22 cellular contexts compared by ENCODE assay signal in genomic region chr5:109195667-109196066, GRCh38.
"Had no signal": no experiment of that assay in that cellular context is flagged by ENCODE, and none has a peak within 500 bp of the region (broad histone marks: within the 10 kb centered on the region; RNA-seq: fewer than 3 reads in every experiment).

No MANE protein-coding gene starts in this region.

- H3K27me3 ChIP-seq: hepatocyte, ovary, right atrium auricular region, right lobe of liver, stomach, testis, tibial artery, uterus had no signal

- H3K4me1 ChIP-seq: testis, uterus had no signal

- DNase-seq: islet precursor cell; left ventricle myocardium inferior; mesendoderm; naive B cell; ovary; right lobe of liver; stimulated activated CD4-positive, alpha-beta T cell treated with anti-CD3 and anti-CD28 coated beads, Interleukin-1b, Interleukin-23, amount 100 ng/mL, for 48 hours; stimulated activated CD4-positive, alpha-beta T cell treated with anti-CD3 and anti-CD28 coated beads, Interleukin-2, amount 100 ng/mL, for 48 hours; stimulated activated naive B cell treated with anti-CD40 and anti-IgM and Interleukin-4, amounts not matched to agents 10 μg/mL and 1 μg/mL and 100 μg/mL, for 72 hours; stimulated activated naive CD8-positive, alpha-beta T cell treated with anti-CD3 and anti-CD28 coated beads, Interleukin-15, Interleukin-2, amounts not matched to agents 100 U/mL and 50 U/mL, for 24 hours; stomach; testis; tibial artery; trophoblast cell; uterus had no signal

- H3K27ac ChIP-seq: hepatocyte, left ventricle myocardium inferior, ovary, right atrium auricular region, right lobe of liver, stomach, testis, tibial artery, uterus had no signal

- H3K36me3 Mint-ChIP-seq: mesothelial cell of epicardium; naive B cell; natural killer cell treated with Interleukin-12 subunit alpha and Interleukin-12 subunit beta and Interleukin-15 and Interleukin-18, amount 100 ng/mL, for 72 hours had no signal

- H3K4me3 Mint-ChIP-seq: mesothelial cell of epicardium; naive B cell; natural killer cell treated with Interleukin-12 subunit alpha and Interleukin-12 subunit beta and Interleukin-15 and Interleukin-18, amount 100 ng/mL, for 72 hours; stimulated activated naive B cell treated with anti-CD40 and anti-IgM and Interleukin-4, amounts not matched to agents 10 μg/mL and 1 μg/mL and 100 μg/mL, for 72 hours had no signal

- H3K36me3 ChIP-seq: left ventricle myocardium inferior, ovary, right atrium auricular region, right lobe of liver, tibial artery, uterus had no signal

- ATAC-seq: natural killer cell treated with Interleukin-12 subunit alpha and Interleukin-12 subunit beta and Interleukin-15 and Interleukin-18, amount 100 ng/mL, for 72 hours; right lobe of liver; stimulated activated naive B cell treated with anti-CD40 and anti-IgM and Interleukin-4, amounts not matched to agents 10 μg/mL and 1 μg/mL and 100 μg/mL, for 72 hours; stimulated activated naive CD8-positive, alpha-beta T cell treated with anti-CD3 and anti-CD28 coated beads, Interleukin-15, Interleukin-2, amounts not matched to agents 100 U/mL and 50 U/mL, for 24 hours had no signal

- H3K9me3 Mint-ChIP-seq: mesothelial cell of epicardium; natural killer cell treated with Interleukin-12 subunit alpha and Interleukin-12 subunit beta and Interleukin-15 and Interleukin-18, amount 100 ng/mL, for 72 hours; stimulated activated naive B cell treated with anti-CD40 and anti-IgM and Interleukin-4, amounts not matched to agents 10 μg/mL and 1 μg/mL and 100 μg/mL, for 72 hours had no signal

- H3K9me3 ChIP-seq: left ventricle myocardium inferior, ovary, right atrium auricular region, right lobe of liver, stomach, testis, tibial artery, uterus had no signal

- H3K27ac Mint-ChIP-seq: naive B cell; natural killer cell treated with Interleukin-12 subunit alpha and Interleukin-12 subunit beta and Interleukin-15 and Interleukin-18, amount 100 ng/mL, for 72 hours; stimulated activated naive B cell treated with anti-CD40 and anti-IgM and Interleukin-4, amounts not matched to agents 10 μg/mL and 1 μg/mL and 100 μg/mL, for 72 hours had no signal

- H3K4me3 ChIP-seq: hepatocyte, left ventricle myocardium inferior, lung, ovary, right atrium auricular region, right lobe of liver, smooth muscle cell, stomach, testis, tibial artery, uterus had no signal

- H3K27me3 Mint-ChIP-seq: naive B cell, progenitor cell of endocrine pancreas had no signal

- H3K4me1 Mint-ChIP-seq: naive B cell; stimulated activated naive B cell treated with anti-CD40 and anti-IgM and Interleukin-4, amounts not matched to agents 10 μg/mL and 1 μg/mL and 100 μg/mL, for 72 hours had no signal
